In genomic region chrX:49199906-49200771, GRCh38 we compare ENCODE assay signal across 8 cellular contexts. TPM values are rescaled to one million over a fixed set of nuclear protein-coding genes. Genes with fewer than 3 reads are reported as not detected.
A peak's percentile ranks its signal among the peaks of the same experiment; 100 is the strongest.
DNase-seq lines count a peak whose midpoint lies in the region; ATAC-seq and TF ChIP-seq lines count a peak whose summit lies in the region.

Gene SYP (minus strand): TSS chrX:49200193. CDS start chrX:49200186, 7 bp downstream.

- in situ Hi-C loops in IMR-90 (cut with MboI; ENCODE audit: low sequenced_read_pairs) (no loop called here), Panc1 (cut with HindIII; ENCODE audit: low pct_unique_long_range_greater_than_20kb, low sequenced_read_pairs) (no loop called here)

- peaks cover 9% of the 10 kb centered on the region; the same call in 1 of the 2 replicates for H3K27me3 ChIP-seq in IMR-90 (ENCODE audit: control insufficient read depth, insufficient read depth, low read length)
- H3K27me3 ChIP-seq in Panc1 (ENCODE audit: control insufficient read depth, insufficient read depth, low read length) = no peaks in the 10 kb centered on the region

- peak within 1 kb of the TSS; percentile 89 for H4K5ac ChIP-seq in IMR-90 (ENCODE audit: low read depth, low read length)

- ATAC-seq in GM21528 (IDR thresholded peaks at IDR 0.05; ENCODE audit: low FRiP score, unreplicated experiment) = peak; percentile 92
- peak; percentile 100 for ATAC-seq in IMR-90 (ENCODE audit: low read depth)
- peak; percentile 94 for ATAC-seq in Panc1

- H2BK120ac ChIP-seq in IMR-90 (ENCODE audit: low read depth, low read length) = no peak within 1 kb of the TSS

- H4K91ac ChIP-seq in IMR-90 (ENCODE audit: insufficient read depth, low read depth, low read length) = no peak within 1 kb of the TSS

- peaks cover 7% of the 10 kb centered on the region for H3K27me3 Mint-ChIP-seq in activated T-helper 1 cell treated with anti-CD3 and anti-CD28 coated beads, Interleukin-12 subunit alpha, Interleukin-12 subunit beta, Interleukin-2, Interleukin-4 antibody, amounts not matched to agents 30 ng/mL and 10 ng/mL and 1 ng/mL, durations not matched to agents 14 hours and 24 hours and 36 hours (ENCODE audit: insufficient read depth)
- H3K27me3 Mint-ChIP-seq in nephron (ENCODE audit: low read depth) = peaks cover 22% of the 10 kb centered on the region

- no peak for TF ChIP-seq CTCF in IMR-90 (conservative IDR thresholded peaks at IDR 0.05; ENCODE audit: low read depth, low read length)
- TF ChIP-seq CTCF in Panc1 (IDR thresholded peaks at IDR 0.05) = no peak
- no peak for TF ChIP-seq CTCF in fibroblast of mammary gland (conservative IDR thresholded peaks at IDR 0.05; ENCODE audit: control insufficient read depth, insufficient read depth, low read depth, low read length)
- TF ChIP-seq CTCF in nephron (IDR thresholded peaks at IDR 0.05; ENCODE audit: unreplicated experiment in 3 of 3) = no peak

- H3K56ac ChIP-seq in IMR-90 (ENCODE audit: extremely low read depth, insufficient read depth, low read length) = peak within 1 kb of the TSS; percentile 72

- H3K9me3 Mint-ChIP-seq in activated T-helper 1 cell treated with anti-CD3 and anti-CD28 coated beads, Interleukin-12 subunit alpha, Interleukin-12 subunit beta, Interleukin-2, Interleukin-4 antibody, amounts not matched to agents 30 ng/mL and 10 ng/mL and 1 ng/mL, durations not matched to agents 14 hours and 24 hours and 36 hours = no peaks in the 10 kb centered on the region
- H3K9me3 Mint-ChIP-seq in nephron = peaks cover 22% of the 10 kb centered on the region

- no peaks in the 10 kb centered on the region for H4K20me1 ChIP-seq in IMR-90 (ENCODE audit: insufficient read depth, low read length)

- H3K4me2 ChIP-seq in IMR-90 (ENCODE audit: low read depth, low read length) = peak within 1 kb of the TSS; percentile 95

- peak; percentile 94 for DNase-seq in DMS53 (lab: John Stamatoyannopoulos, UW)
- peak; percentile 82 for DNase-seq in IMR-90
- no peak for DNase-seq in Panc1 (ENCODE audit: low read depth, low spot score)
- DNase-seq in activated T-helper 1 cell treated with anti-CD3 and anti-CD28 coated beads, Interleukin-12 subunit alpha, Interleukin-12 subunit beta, Interleukin-2, Interleukin-4 antibody, amounts not matched to agents 30 ng/mL and 10 ng/mL and 1 ng/mL, durations not matched to agents 14 hours and 24 hours and 36 hours (ENCODE audit: low spot score) = peak; percentile 83
- peak; percentile 80 for DNase-seq in fibroblast of mammary gland (ENCODE audit: low read depth)
- DNase-seq in stimulated activated naive CD4-positive, alpha-beta T cell (lab: John Stamatoyannopoulos, UW) = peak; percentile 77 to 88 (median 84)

- no peak for TF ChIP-seq POLR2A in IMR-90 (IDR thresholded peaks at IDR 0.05; ENCODE audit: low read depth, low read length)

- CTCF ChIA-PET in IMR-90 (lab: Yijun Ruan, JAX) (no interaction called here), Panc1 (lab: Charles Lee) (no interaction called here)

- peak within 1 kb of the TSS; percentile 95 for H3K23ac ChIP-seq in IMR-90 (ENCODE audit: low read depth, low read length)

- H2BK15ac ChIP-seq in IMR-90 (ENCODE audit: low read depth, low read length) = no peak within 1 kb of the TSS

- peak within 1 kb of the TSS; percentile 79 for H3K18ac ChIP-seq in IMR-90 (ENCODE audit: low read depth, low read length)

- intact Hi-C loops in IMR-90 (cut with micrococcal nuclease) (no loop called here), Panc1 (cut with micrococcal nuclease; ENCODE audit: unreplicated experiment) (no loop called here)
- intact Hi-C loops in activated T-helper 1 cell treated with anti-CD3 and anti-CD28 coated beads, Interleukin-12 subunit alpha, Interleukin-12 subunit beta, Interleukin-2, Interleukin-4 antibody, amounts not matched to agents 30 ng/mL and 10 ng/mL and 1 ng/mL, durations not matched to agents 14 hours and 24 hours and 36 hours (cut with micrococcal nuclease) = loop anchor here (1.0 kb wide), 3 partner anchors 9 to 69 kb away; partner anchors contain the start of gene PPP1R3F

- peak within 1 kb of the TSS; percentile 80 for H3K9ac ChIP-seq in IMR-90 (ENCODE audit: low read depth, low read length)

- 22% methylated on average over 44 of the region's 61 CpGs; no CpG with 5 or more reads in 1 of the 2 experiments for WGBS in IMR-90 (ENCODE audit: extremely low coverage in 2 of 2, insufficient read length in 1 of 2), 2 experiments

- peak within 1 kb of the TSS; percentile 53 for H3K4me3 Mint-ChIP-seq in activated T-helper 1 cell treated with anti-CD3 and anti-CD28 coated beads, Interleukin-12 subunit alpha, Interleukin-12 subunit beta, Interleukin-2, Interleukin-4 antibody, amounts not matched to agents 30 ng/mL and 10 ng/mL and 1 ng/mL, durations not matched to agents 14 hours and 24 hours and 36 hours
- peak within 1 kb of the TSS; percentile 40 to 59 (median 48) for H3K4me3 Mint-ChIP-seq in nephron

- peak within 1 kb of the TSS; percentile 77 for H3K4ac ChIP-seq in IMR-90 (ENCODE audit: low read depth, low read length)

- POLR2A ChIA-PET in IMR-90 (lab: Charles Lee; ENCODE audit: unreplicated experiment) = no interaction called here
- POLR2A ChIA-PET in Panc1 (lab: Charles Lee) = interaction anchor here (0.6 to 1.1 kb wide), 2 partner anchors 8 to 10 kb away, joined by 3 to 4 read pairs; no protein-coding TSS in a partner anchor

- H3K9me1 ChIP-seq in IMR-90 (ENCODE audit: insufficient read depth, low read length) = no peaks in the 10 kb centered on the region

- H3K79me1 ChIP-seq in IMR-90 (ENCODE audit: low read depth in 1 of 2, low read length in 2 of 2) = no peaks in the 10 kb centered on the region

- H3K36me3 ChIP-seq in IMR-90 (ENCODE audit: control insufficient read depth, insufficient read depth, low read length) (no peaks in the 10 kb centered on the region), Panc1 (ENCODE audit: control insufficient read depth, insufficient read depth, low read length) (no peaks in the 10 kb centered on the region)

- peak within 1 kb of the TSS; percentile 42 for H2BK5ac ChIP-seq in IMR-90 (ENCODE audit: low read depth, low read length, poor library complexity, severe bottlenecking)

- H3K9me3 ChIP-seq in IMR-90 (ENCODE audit: control insufficient read depth, insufficient read depth, low read length) (no peaks in the 10 kb centered on the region), Panc1 (ENCODE audit: control insufficient read depth, insufficient read depth, low read depth, low read length) (no peaks in the 10 kb centered on the region)

- peak within 1 kb of the TSS; percentile 76 for H2AK9ac ChIP-seq in IMR-90 (replicated peaks; ENCODE audit: low read depth, low read length, poor library complexity)

- peak within 1 kb of the TSS; percentile 87 for H3K14ac ChIP-seq in IMR-90 (replicated peaks; ENCODE audit: low read depth, low read length)

- peaks cover 19% of the 10 kb centered on the region for H3K4me1 Mint-ChIP-seq in activated T-helper 1 cell treated with anti-CD3 and anti-CD28 coated beads, Interleukin-12 subunit alpha, Interleukin-12 subunit beta, Interleukin-2, Interleukin-4 antibody, amounts not matched to agents 30 ng/mL and 10 ng/mL and 1 ng/mL, durations not matched to agents 14 hours and 24 hours and 36 hours (ENCODE audit: low read depth)
- H3K4me1 Mint-ChIP-seq in nephron = no peaks in the 10 kb centered on the region

- H3K36me3 Mint-ChIP-seq in activated T-helper 1 cell treated with anti-CD3 and anti-CD28 coated beads, Interleukin-12 subunit alpha, Interleukin-12 subunit beta, Interleukin-2, Interleukin-4 antibody, amounts not matched to agents 30 ng/mL and 10 ng/mL and 1 ng/mL, durations not matched to agents 14 hours and 24 hours and 36 hours (ENCODE audit: low read depth) = no peaks in the 10 kb centered on the region
- no peaks in the 10 kb centered on the region for H3K36me3 Mint-ChIP-seq in nephron (ENCODE audit: low read depth)

- no peak within 1 kb of the TSS for H2AK5ac ChIP-seq in IMR-90 (ENCODE audit: low read depth, low read length)

- peak within 1 kb of the TSS; percentile 58 for H3K27ac Mint-ChIP-seq in activated T-helper 1 cell treated with anti-CD3 and anti-CD28 coated beads, Interleukin-12 subunit alpha, Interleukin-12 subunit beta, Interleukin-2, Interleukin-4 antibody, amounts not matched to agents 30 ng/mL and 10 ng/mL and 1 ng/mL, durations not matched to agents 14 hours and 24 hours and 36 hours
- no peak within 1 kb of the TSS for H3K27ac Mint-ChIP-seq in nephron

- H2BK20ac ChIP-seq in IMR-90 (ENCODE audit: low read depth, low read length) = 0 out of 2 replicates have a peak within 1 kb of the TSS, but pooled peaks have one; percentile 35

- dilution Hi-C loops in IMR-90 (cut with HindIII; ENCODE audit: low sequenced_read_pairs, unreplicated experiment) = no loop called here

- H3K4me1 ChIP-seq in IMR-90 (ENCODE audit: control insufficient read depth, insufficient read depth, low read length) (no peaks in the 10 kb centered on the region), Panc1 (ENCODE audit: control insufficient read depth, insufficient read depth, low read length) (peaks cover 7% of the 10 kb centered on the region; the same call in 1 of the 2 replicates)

- no peak for TF ChIP-seq RAD21 in IMR-90 (IDR thresholded peaks at IDR 0.05; ENCODE audit: low read length)

- H3K27ac ChIP-seq in IMR-90 (ENCODE audit: insufficient read depth, low read length) = no peak within 1 kb of the TSS
- H3K27ac ChIP-seq in Panc1 (ENCODE audit: low read length) = peak within 1 kb of the TSS; percentile 86

- peak within 1 kb of the TSS; percentile 81 to 98 for H4K8ac ChIP-seq in IMR-90 (ENCODE audit: low read depth in 2 of 2, low read length in 2 of 2)

- BruUV-seq in IMR-90 (replicated peaks; lab: Mats Ljungman, UMichigan) (no TSS peak), Panc1 (replicated peaks; lab: Mats Ljungman, UMichigan) (no TSS peak)

- peak within 1 kb of the TSS; percentile 46 for H3K4me3 ChIP-seq in IMR-90 (ENCODE audit: insufficient read depth, low read depth, low read length)
- peak within 1 kb of the TSS; percentile 53 to 59 for H3K4me3 ChIP-seq in Panc1 (ENCODE audit: low read depth in 2 of 2, low read length in 2 of 2)
- H3K4me3 ChIP-seq in fibroblast of mammary gland (ENCODE audit: control insufficient read depth, low read depth, low read length) = peak within 1 kb of the TSS; percentile 28

- peak within 1 kb of the TSS; percentile 94 for H2AFZ ChIP-seq in IMR-90 (replicated peaks; ENCODE audit: low read length, poor library complexity)

TF ChIP-seq in IMR-90, 13 proteins besides CTCF, POLR2A, EP300 and RAD21 (continues in another document):
- TF ChIP-seq MXI1 (IDR thresholded peaks at IDR 0.05; ENCODE audit: borderline replicate concordance, low read depth, low read length) (peak; percentile 80), FOS (IDR thresholded peaks at IDR 0.05; ENCODE audit: low read depth, low read length) (no peak)

RNA-seq across cellular contexts. Expression of gene SYP, which starts in this region (rescaled TPM):
- total RNA-seq in IMR-90 (2012; rRNA removed) (under 0.01 TPM in 1 of 2 replicates, not detected in the other), Panc1 (2021; ENCODE audit: unreplicated experiment) (12.4 TPM)
- polyA plus RNA-seq in IMR-90 (2012; rRNA removed) = 0.05 and 0.06 TPM in 2 replicates
- 0.02 and 0.08 TPM in 2 replicates for polyA plus RNA-seq in IMR-90 (2012; cell fraction: cytosol; rRNA removed)
- polyA plus RNA-seq in IMR-90 (2012; cell fraction: nucleus; rRNA removed; ENCODE audit: low replicate concordance) = 0.09 and 0.16 TPM in 2 replicates
- 19.9 TPM for polyA plus RNA-seq in Panc1 (2012; ENCODE audit: insufficient read length)
- 2.9 and 3.3 TPM in 2 replicates for total RNA-seq in activated T-helper 1 cell treated with anti-CD3 and anti-CD28 coated beads, Interleukin-12 subunit alpha, Interleukin-12 subunit beta, Interleukin-2, Interleukin-4 antibody, amounts not matched to agents 30 ng/mL and 10 ng/mL and 1 ng/mL, durations not matched to agents 14 hours and 24 hours and 36 hours

Comparison
In these comparisons a context has a peak if more than half of its experiments do, and no peak if none do; other contexts are left out.
1. Peak in DNase-seq, ATAC-seq, H3K4me3 ChIP-seq, H3K9ac ChIP-seq and H3K4me2 ChIP-seq in IMR-90; RNA of the gene not detected or under 1 TPM.